In the genomic region with DNA sequence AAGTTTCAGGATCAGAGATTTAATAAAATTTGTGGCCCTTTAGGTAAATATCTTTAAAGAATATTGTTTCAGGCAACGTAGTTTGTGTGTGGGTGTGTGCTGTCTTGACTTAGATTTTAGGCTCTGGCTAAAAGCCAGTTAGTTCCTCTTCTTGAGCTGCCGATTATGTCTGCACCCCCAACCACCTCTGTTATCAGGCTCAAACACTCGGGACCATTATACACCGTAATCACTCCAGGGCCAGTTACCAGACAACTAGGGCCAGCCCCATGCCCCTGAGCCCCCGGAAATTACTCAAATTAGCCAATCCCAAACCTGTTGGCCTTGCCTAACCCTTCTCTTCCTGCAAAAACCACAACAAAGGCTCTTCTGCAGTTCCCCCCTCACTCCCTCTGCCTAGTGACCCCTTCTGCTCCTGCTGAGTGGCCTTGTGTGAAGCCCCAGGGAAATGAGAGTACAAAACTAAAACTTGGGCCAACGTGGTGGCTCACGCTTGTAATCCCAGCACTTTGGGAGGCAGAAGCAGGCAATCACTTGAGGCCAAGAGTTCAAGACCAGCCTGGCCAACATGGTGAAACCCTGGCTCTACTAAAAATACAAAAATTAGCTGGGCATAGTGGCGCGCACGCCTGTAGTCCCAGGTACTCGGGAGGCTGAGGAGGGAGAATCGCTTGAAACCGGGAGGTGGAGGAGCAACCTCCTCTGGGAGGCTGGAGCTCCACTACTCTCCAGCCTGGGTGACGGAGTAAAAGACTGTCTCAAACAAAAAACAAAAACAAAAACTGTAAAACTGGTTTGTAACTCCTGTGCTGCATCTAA, we compare ENCODE assay signal across 1 cellular context.
TF ChIP-seq lines count a peak whose summit lies in the region.

No MANE protein-coding gene starts in this region.

TF ChIP-seq in K562, 482 proteins besides CTCF, POLR2A, EP300 and RAD21 (continued from another document and continues in another):
- TF ChIP-seq, protein P1, sequence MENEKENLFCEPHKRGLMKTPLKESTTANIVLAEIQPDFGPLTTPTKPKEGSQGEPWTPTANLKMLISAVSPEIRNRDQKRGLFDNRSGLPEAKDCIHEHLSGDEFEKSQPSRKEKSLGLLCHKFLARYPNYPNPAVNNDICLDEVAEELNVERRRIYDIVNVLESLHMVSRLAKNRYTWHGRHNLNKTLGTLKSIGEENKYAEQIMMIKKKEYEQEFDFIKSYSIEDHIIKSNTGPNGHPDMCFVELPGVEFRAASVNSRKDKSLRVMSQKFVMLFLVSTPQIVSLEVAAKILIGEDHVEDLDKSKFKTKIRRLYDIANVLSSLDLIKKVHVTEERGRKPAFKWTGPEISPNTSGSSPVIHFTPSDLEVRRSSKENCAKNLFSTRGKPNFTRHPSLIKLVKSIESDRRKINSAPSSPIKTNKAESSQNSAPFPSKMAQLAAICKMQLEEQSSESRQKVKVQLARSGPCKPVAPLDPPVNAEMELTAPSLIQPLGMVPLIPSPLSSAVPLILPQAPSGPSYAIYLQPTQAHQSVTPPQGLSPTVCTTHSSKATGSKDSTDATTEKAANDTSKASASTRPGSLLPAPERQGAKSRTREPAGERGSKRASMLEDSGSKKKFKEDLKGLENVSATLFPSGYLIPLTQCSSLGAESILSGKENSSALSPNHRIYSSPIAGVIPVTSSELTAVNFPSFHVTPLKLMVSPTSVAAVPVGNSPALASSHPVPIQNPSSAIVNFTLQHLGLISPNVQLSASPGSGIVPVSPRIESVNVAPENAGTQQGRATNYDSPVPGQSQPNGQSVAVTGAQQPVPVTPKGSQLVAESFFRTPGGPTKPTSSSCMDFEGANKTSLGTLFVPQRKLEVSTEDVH (IDR thresholded peaks at IDR 0.05; ENCODE audit: low read depth, partially characterized antibody), result peak; percentile 73
- TF ChIP-seq ZNF586 (CRISPR knock-in tag; conservative IDR thresholded peaks at IDR 0.05) (peak; percentile 78; the same call in 1 of the 2 replicates), HNRNPL (IDR thresholded peaks at IDR 0.05; ENCODE audit: low read depth, low read length) (no peak), TCF7L2 (IDR thresholded peaks at IDR 0.05; ENCODE audit: low read depth, low read length) (peak; percentile 90), SIRT6 (IDR thresholded peaks at IDR 0.05; ENCODE audit: low read depth, low read length) (no peak), ZKSCAN3 (CRISPR knock-in tag; IDR thresholded peaks at IDR 0.05) (0 out of 2 replicates have a peak, but pooled peaks have one; percentile 52), GTF2F1 (IDR thresholded peaks at IDR 0.05; ENCODE audit: low read depth, low read length) (no peak), YBX1 (IDR thresholded peaks at IDR 0.05) (no peak), BCOR (IDR thresholded peaks at IDR 0.05) (peak; percentile 97), EWSR1 (IDR thresholded peaks at IDR 0.05; ENCODE audit: borderline replicate concordance, low read depth, partially characterized antibody) (no peak), ZNF134 (CRISPR knock-in tag; conservative IDR thresholded peaks at IDR 0.05) (peak; percentile 80), NFYB (IDR thresholded peaks at IDR 0.05; ENCODE audit: extremely low read depth, insufficient read length) (no peak), POLR2G (IDR thresholded peaks at IDR 0.05; ENCODE audit: low read depth, low read length) (no peak), HCFC1 (IDR thresholded peaks at IDR 0.05; ENCODE audit: low read depth, low read length) (no peak; the same call in 1 of the 2 replicates), PTRF (tag; IDR thresholded peaks at IDR 0.05) (peak; percentile 93), PCBP1 (IDR thresholded peaks at IDR 0.05; ENCODE audit: low read depth, low read length, poor library complexity, severe bottlenecking) (no peak), RFX5 (IDR thresholded peaks at IDR 0.05; ENCODE audit: low read depth, low read length) (no peak), SOX6 (IDR thresholded peaks at IDR 0.05) (peak; percentile 100), ZNF174 (CRISPR knock-in tag; IDR thresholded peaks at IDR 0.05) (0 out of 2 replicates have a peak, but pooled peaks have one; percentile 50), OTX1 (CRISPR knock-in tag; IDR thresholded peaks at IDR 0.05) (peak; percentile 95), IRF1 (CRISPR knock-in tag; IDR thresholded peaks at IDR 0.05; ENCODE audit: borderline replicate concordance) (no peak), ZNF347 (CRISPR knock-in tag; IDR thresholded peaks at IDR 0.05; ENCODE audit: low read depth) (0 out of 2 replicates have a peak, but pooled peaks have one; percentile 83), USF2 (CRISPR knock-in tag; IDR thresholded peaks at IDR 0.05) (no peak), BHLHE40 (IDR thresholded peaks at IDR 0.05; ENCODE audit: low read length) (peak; percentile 67), E2F1 (CRISPR knock-in tag; IDR thresholded peaks at IDR 0.05) (peak; percentile 38; the same call in 1 of the 2 replicates)
- TF ChIP-seq, protein P2, sequence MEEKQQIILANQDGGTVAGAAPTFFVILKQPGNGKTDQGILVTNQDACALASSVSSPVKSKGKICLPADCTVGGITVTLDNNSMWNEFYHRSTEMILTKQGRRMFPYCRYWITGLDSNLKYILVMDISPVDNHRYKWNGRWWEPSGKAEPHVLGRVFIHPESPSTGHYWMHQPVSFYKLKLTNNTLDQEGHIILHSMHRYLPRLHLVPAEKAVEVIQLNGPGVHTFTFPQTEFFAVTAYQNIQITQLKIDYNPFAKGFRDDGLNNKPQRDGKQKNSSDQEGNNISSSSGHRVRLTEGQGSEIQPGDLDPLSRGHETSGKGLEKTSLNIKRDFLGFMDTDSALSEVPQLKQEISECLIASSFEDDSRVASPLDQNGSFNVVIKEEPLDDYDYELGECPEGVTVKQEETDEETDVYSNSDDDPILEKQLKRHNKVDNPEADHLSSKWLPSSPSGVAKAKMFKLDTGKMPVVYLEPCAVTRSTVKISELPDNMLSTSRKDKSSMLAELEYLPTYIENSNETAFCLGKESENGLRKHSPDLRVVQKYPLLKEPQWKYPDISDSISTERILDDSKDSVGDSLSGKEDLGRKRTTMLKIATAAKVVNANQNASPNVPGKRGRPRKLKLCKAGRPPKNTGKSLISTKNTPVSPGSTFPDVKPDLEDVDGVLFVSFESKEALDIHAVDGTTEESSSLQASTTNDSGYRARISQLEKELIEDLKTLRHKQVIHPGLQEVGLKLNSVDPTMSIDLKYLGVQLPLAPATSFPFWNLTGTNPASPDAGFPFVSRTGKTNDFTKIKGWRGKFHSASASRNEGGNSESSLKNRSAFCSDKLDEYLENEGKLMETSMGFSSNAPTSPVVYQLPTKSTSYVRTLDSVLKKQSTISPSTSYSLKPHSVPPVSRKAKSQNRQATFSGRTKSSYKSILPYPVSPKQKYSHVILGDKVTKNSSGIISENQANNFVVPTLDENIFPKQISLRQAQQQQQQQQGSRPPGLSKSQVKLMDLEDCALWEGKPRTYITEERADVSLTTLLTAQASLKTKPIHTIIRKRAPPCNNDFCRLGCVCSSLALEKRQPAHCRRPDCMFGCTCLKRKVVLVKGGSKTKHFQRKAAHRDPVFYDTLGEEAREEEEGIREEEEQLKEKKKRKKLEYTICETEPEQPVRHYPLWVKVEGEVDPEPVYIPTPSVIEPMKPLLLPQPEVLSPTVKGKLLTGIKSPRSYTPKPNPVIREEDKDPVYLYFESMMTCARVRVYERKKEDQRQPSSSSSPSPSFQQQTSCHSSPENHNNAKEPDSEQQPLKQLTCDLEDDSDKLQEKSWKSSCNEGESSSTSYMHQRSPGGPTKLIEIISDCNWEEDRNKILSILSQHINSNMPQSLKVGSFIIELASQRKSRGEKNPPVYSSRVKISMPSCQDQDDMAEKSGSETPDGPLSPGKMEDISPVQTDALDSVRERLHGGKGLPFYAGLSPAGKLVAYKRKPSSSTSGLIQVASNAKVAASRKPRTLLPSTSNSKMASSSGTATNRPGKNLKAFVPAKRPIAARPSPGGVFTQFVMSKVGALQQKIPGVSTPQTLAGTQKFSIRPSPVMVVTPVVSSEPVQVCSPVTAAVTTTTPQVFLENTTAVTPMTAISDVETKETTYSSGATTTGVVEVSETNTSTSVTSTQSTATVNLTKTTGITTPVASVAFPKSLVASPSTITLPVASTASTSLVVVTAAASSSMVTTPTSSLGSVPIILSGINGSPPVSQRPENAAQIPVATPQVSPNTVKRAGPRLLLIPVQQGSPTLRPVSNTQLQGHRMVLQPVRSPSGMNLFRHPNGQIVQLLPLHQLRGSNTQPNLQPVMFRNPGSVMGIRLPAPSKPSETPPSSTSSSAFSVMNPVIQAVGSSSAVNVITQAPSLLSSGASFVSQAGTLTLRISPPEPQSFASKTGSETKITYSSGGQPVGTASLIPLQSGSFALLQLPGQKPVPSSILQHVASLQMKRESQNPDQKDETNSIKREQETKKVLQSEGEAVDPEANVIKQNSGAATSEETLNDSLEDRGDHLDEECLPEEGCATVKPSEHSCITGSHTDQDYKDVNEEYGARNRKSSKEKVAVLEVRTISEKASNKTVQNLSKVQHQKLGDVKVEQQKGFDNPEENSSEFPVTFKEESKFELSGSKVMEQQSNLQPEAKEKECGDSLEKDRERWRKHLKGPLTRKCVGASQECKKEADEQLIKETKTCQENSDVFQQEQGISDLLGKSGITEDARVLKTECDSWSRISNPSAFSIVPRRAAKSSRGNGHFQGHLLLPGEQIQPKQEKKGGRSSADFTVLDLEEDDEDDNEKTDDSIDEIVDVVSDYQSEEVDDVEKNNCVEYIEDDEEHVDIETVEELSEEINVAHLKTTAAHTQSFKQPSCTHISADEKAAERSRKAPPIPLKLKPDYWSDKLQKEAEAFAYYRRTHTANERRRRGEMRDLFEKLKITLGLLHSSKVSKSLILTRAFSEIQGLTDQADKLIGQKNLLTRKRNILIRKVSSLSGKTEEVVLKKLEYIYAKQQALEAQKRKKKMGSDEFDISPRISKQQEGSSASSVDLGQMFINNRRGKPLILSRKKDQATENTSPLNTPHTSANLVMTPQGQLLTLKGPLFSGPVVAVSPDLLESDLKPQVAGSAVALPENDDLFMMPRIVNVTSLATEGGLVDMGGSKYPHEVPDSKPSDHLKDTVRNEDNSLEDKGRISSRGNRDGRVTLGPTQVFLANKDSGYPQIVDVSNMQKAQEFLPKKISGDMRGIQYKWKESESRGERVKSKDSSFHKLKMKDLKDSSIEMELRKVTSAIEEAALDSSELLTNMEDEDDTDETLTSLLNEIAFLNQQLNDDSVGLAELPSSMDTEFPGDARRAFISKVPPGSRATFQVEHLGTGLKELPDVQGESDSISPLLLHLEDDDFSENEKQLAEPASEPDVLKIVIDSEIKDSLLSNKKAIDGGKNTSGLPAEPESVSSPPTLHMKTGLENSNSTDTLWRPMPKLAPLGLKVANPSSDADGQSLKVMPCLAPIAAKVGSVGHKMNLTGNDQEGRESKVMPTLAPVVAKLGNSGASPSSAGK (IDR thresholded peaks at IDR 0.05), result peak; percentile 72; the same call in 1 of the 2 replicates
- TF ChIP-seq, protein P3, sequence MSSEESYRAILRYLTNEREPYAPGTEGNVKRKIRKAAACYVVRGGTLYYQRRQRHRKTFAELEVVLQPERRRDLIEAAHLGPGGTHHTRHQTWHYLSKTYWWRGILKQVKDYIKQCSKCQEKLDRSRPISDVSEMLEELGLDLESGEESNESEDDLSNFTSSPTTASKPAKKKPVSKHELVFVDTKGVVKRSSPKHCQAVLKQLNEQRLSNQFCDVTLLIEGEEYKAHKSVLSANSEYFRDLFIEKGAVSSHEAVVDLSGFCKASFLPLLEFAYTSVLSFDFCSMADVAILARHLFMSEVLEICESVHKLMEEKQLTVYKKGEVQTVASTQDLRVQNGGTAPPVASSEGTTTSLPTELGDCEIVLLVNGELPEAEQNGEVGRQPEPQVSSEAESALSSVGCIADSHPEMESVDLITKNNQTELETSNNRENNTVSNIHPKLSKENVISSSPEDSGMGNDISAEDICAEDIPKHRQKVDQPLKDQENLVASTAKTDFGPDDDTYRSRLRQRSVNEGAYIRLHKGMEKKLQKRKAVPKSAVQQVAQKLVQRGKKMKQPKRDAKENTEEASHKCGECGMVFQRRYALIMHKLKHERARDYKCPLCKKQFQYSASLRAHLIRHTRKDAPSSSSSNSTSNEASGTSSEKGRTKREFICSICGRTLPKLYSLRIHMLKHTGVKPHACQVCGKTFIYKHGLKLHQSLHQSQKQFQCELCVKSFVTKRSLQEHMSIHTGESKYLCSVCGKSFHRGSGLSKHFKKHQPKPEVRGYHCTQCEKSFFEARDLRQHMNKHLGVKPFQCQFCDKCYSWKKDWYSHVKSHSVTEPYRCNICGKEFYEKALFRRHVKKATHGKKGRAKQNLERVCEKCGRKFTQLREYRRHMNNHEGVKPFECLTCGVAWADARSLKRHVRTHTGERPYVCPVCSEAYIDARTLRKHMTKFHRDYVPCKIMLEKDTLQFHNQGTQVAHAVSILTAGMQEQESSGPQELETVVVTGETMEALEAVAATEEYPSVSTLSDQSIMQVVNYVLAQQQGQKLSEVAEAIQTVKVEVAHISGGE (CRISPR knock-in tag; IDR thresholded peaks at IDR 0.05), result peak in 2 of 3 experiments; percentile 15 to 87; a peak in 2 of 6 replicates
